Comparison of ENCODE assay signal across 11 cellular contexts in the genomic region with DNA sequence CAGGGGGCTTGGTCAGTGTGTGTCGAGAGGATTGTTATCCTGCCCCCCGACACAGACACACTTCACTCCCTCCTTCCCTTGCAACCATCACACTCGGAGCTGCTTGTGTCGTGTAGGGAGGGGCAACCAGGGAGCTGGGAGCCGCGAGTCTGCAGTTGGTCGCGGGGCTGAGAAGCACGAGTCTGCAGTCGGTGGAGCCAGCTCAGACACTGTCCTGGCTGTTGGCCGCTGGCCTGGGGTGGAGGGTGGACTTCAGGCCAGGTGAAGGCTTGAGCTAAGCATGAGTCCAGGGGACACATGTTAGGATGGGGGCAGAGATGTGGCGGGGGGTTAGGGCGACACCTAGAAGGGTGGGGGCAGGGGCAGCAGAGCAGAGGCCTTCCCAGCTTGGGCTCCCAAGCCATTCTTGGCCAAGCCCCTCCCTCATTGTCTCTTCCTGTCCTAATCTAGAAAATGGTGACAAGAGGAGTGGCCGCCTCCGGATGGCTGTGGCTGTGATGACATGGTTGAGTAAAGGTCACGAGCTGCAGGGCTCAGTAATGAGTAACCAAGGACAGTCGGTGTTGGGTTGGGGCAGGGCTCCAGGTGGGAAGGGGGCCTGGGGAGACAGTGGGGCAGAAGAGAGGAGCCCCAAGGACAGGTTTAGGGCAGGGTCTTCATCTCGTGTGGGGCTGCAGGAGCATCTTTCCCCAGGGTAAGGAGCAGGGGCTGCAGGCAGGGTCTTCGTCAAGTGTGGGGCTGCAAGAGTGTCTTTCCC. TPM values are rescaled to one million over a fixed set of nuclear protein-coding genes. Genes with fewer than 3 reads are reported as not detected.
DNase-seq lines count a peak whose midpoint lies in the region; ATAC-seq and TF ChIP-seq lines count a peak whose summit lies in the region.
"Had no signal": no experiment of that assay in that cellular context is flagged by ENCODE, and none has a peak within 500 bp of the region (broad histone marks: within the 10 kb centered on the region; RNA-seq: fewer than 3 reads in every experiment).

No MANE protein-coding gene starts in this region.

- H2AK5ac ChIP-seq in neuronal stem cell (ENCODE audit: low read depth, low read length) = no peak overlapping the region

- H3K23ac ChIP-seq in neuronal stem cell (ENCODE audit: low read depth, low read length, poor library complexity) = no peak overlapping the region

- in situ Hi-C loops in GM13976 (cut with MboI; ENCODE audit: low sequenced_read_pairs, unreplicated experiment) = no loop called here

- H3K4me2 ChIP-seq in neuronal stem cell (ENCODE audit: insufficient read depth, low read length, poor library complexity, severe bottlenecking) = no peak overlapping the region

- H4K91ac ChIP-seq in neuronal stem cell (ENCODE audit: low read depth, low read length, poor library complexity) = no peak overlapping the region

- H3K18ac ChIP-seq in neuronal stem cell (ENCODE audit: low read length) = no peak overlapping the region

- H3K9me3 ChIP-seq in cardiac muscle cell (ENCODE audit: low read depth) (no peaks in the 10 kb centered on the region), neuronal stem cell (replicated peaks in 1 of 2; ENCODE audit: control insufficient read depth in 2 of 2, insufficient read depth in 1 of 2, low read depth in 1 of 2, low read length in 2 of 2) (no peaks in the 10 kb centered on the region)

- H2BK15ac ChIP-seq in neuronal stem cell (ENCODE audit: low read length) = peak overlapping the region; percentile 17

- no peak overlapping the region for H2BK12ac ChIP-seq in neuronal stem cell (ENCODE audit: low read length)

- DNase-seq in GM13976 (ENCODE audit: low spot score) (peak; percentile 62), HuH-7.5 (ENCODE audit: low spot score) (peak; percentile 82), cardiac muscle cell (ENCODE audit: low read depth in 1 of 2, low spot score in 1 of 2) (no peak), neuronal stem cell (ENCODE audit: low spot score) (no peak), H7 (no peak)
- DNase-seq: GM23248, hypothalamus, NCI-H1436, NCI-H510A treated with DMSO at 0.1 percent for 48 hours had no signal

- no peak overlapping the region for H3K14ac ChIP-seq in neuronal stem cell (ENCODE audit: low read length)

- H3K4me1 ChIP-seq in cardiac muscle cell (ENCODE audit: low read depth) = peaks cover 11% of the 10 kb centered on the region
- no peaks in the 10 kb centered on the region for H3K4me1 ChIP-seq in neuronal stem cell (ENCODE audit: control insufficient read depth in 2 of 2, insufficient read depth in 1 of 2, low read depth in 1 of 2, low read length in 2 of 2)

- H3K4me3 ChIP-seq in cardiac muscle cell (no peak overlapping the region), neuronal stem cell (ENCODE audit: low read length in 2 of 2) (no peak overlapping the region), H7 (ENCODE audit: insufficient read depth, low read depth, low read length) (no peak overlapping the region)
- H3K4me3 ChIP-seq: GM23248 had no signal

- H2BK120ac ChIP-seq in neuronal stem cell (ENCODE audit: low read depth, low read length) = no peak overlapping the region

- no CpG with 5 or more reads among the region's 19 CpGs for WGBS in neuronal stem cell (ENCODE audit: extremely low coverage in 2 of 2, insufficient read length in 2 of 2, insufficient replicate concordance in 1 of 2), 2 donors

- no peaks in the 10 kb centered on the region for H3K27me3 ChIP-seq in cardiac muscle cell
- no peaks in the 10 kb centered on the region for H3K27me3 ChIP-seq in neuronal stem cell (ENCODE audit: control insufficient read depth in 3 of 3, insufficient read depth in 3 of 3, low read depth in 1 of 3, low read length in 3 of 3)
- H3K27me3 ChIP-seq in H7 (ENCODE audit: control insufficient read depth, insufficient read depth, low read length) = no peaks in the 10 kb centered on the region

- ATAC-seq in HG03521 (IDR thresholded peaks at IDR 0.05; ENCODE audit: unreplicated experiment) (no peak), HG02885 (IDR thresholded peaks at IDR 0.05; ENCODE audit: poor library complexity, unreplicated experiment) (no peak)

- H3K79me1 ChIP-seq in neuronal stem cell (ENCODE audit: low read depth, low read length) = peaks cover 13% of the 10 kb centered on the region

- no peak overlapping the region for H2AFZ ChIP-seq in neuronal stem cell (ENCODE audit: low read length)
- H2AFZ ChIP-seq: GM23248 had no signal

- H3K27ac ChIP-seq in cardiac muscle cell = peak overlapping the region; percentile 58
- H3K27ac ChIP-seq in neuronal stem cell (replicated peaks; ENCODE audit: low read length) = no peak overlapping the region
- H3K27ac ChIP-seq: GM23248 had no signal

- H4K8ac ChIP-seq in neuronal stem cell (ENCODE audit: low read depth, low read length) = no peak overlapping the region

- H3K4ac ChIP-seq in neuronal stem cell (ENCODE audit: low read length) = no peak overlapping the region

- TF ChIP-seq CTCF in GM13976 (IDR thresholded peaks at IDR 0.05; ENCODE audit: borderline replicate concordance, control extremely low read depth, extremely low read depth, insufficient read depth, missing control alignments) = no peak
- TF ChIP-seq CTCF in cardiac muscle cell (IDR thresholded peaks at IDR 0.05; ENCODE audit: low read depth, low read length) = no peak

- peaks cover 12% of the 10 kb centered on the region for H3K36me3 ChIP-seq in cardiac muscle cell
- peaks cover 33 to 96% of the 10 kb centered on the region in 2 donors for H3K36me3 ChIP-seq in neuronal stem cell (replicated peaks in 1 of 2; ENCODE audit: control insufficient read depth in 2 of 2, insufficient read depth in 2 of 2, low read length in 2 of 2)
- peaks cover 14% of the 10 kb centered on the region for H3K36me3 ChIP-seq in H7 (replicated peaks; ENCODE audit: control insufficient read depth, insufficient read depth, low read length)

- H3K9ac ChIP-seq in neuronal stem cell (ENCODE audit: low read depth, low read length, poor library complexity) = peak overlapping the region; percentile 63
- H3K9ac ChIP-seq: GM23248 had no signal

- H2BK5ac ChIP-seq in neuronal stem cell (ENCODE audit: low read length) = no peak overlapping the region

RNA-seq across cellular contexts. Expression of gene PPP5C, which starts 8.5 kb away (rescaled TPM):
- 109 and 130 TPM in 2 replicates for total RNA-seq in cardiac muscle cell
- 120 and 123 TPM in 2 replicates for polyA plus RNA-seq in cardiac muscle cell
- 79.2 TPM for polyA plus RNA-seq in neuronal stem cell (2013, experiment 1 of 2)
- 78.7 TPM for polyA plus RNA-seq in neuronal stem cell (2013, experiment 2 of 2)
- total RNA-seq in H7 (2014; rRNA removed; shearing (Covaris generic)) = 85.4 and 92.8 TPM in 2 replicates

RNA-seq across cellular contexts. Expression of gene CCDC8, which starts 58.0 kb away (rescaled TPM):
- 91.7 and 127 TPM in 2 replicates for total RNA-seq in cardiac muscle cell
- 74.0 and 92.9 TPM in 2 replicates for polyA plus RNA-seq in cardiac muscle cell
- 7.0 TPM for polyA plus RNA-seq in neuronal stem cell (2013, experiment 1 of 2)
- polyA plus RNA-seq in neuronal stem cell (2013, experiment 2 of 2) = 7.6 TPM
- total RNA-seq in H7 (2014; rRNA removed; shearing (Covaris generic)) = 39.6 and 44.3 TPM in 2 replicates

RNA-seq across cellular contexts. Expression of gene HIF3A, which starts 58.6 kb away (rescaled TPM):
- 115 and 163 TPM in 2 replicates for total RNA-seq in cardiac muscle cell
- 122 and 170 TPM in 2 replicates for polyA plus RNA-seq in cardiac muscle cell
- polyA plus RNA-seq in neuronal stem cell (2013, experiment 1 of 2) = 26.2 TPM
- 28.6 TPM for polyA plus RNA-seq in neuronal stem cell (2013, experiment 2 of 2)
- 13.2 and 18.0 TPM in 2 replicates for total RNA-seq in H7 (2014; rRNA removed; shearing (Covaris generic))
- total RNA-seq: GM23248 had no signal

Comparison
In these comparisons a context has a peak if more than half of its experiments do, and no peak if none do; other contexts are left out.
1. DNase-seq: peak in GM13976 (single experiment) and HuH-7.5 (single experiment); none in cardiac muscle cell (0 of 2), neuronal stem cell (single experiment) and H7 (single experiment).